In genomic region chr5:68289576-68289975, GRCh38 we compare ENCODE assay signal across 10 cellular contexts.
DNase-seq lines count a peak whose midpoint lies in the region; ATAC-seq lines count a peak whose summit lies in the region.
"Had no signal": no experiment of that assay in that cellular context is flagged by ENCODE, and none has a peak within 500 bp of the region (broad histone marks: within the 10 kb centered on the region; RNA-seq: fewer than 3 reads in every experiment).

No MANE protein-coding gene starts in this region.

- no peaks in the 10 kb centered on the region for H3K9me3 Mint-ChIP-seq in activated naive CD8-positive, alpha-beta T cell treated with anti-CD3 and anti-CD28 coated beads for 36 hours
- H3K9me3 Mint-ChIP-seq in stimulated activated effector memory CD8-positive, alpha-beta T cell treated with anti-CD3 and anti-CD28 coated beads, Interleukin-12 subunit alpha, Interleukin-12 subunit beta, amount 100 ng/mL, for 72 hours: no peaks in the 10 kb centered on the region
- H3K9me3 Mint-ChIP-seq: H9 had no signal

- peaks cover 69% of the 10 kb centered on the region for H3K4me1 Mint-ChIP-seq in activated naive CD8-positive, alpha-beta T cell treated with anti-CD3 and anti-CD28 coated beads for 36 hours
- H3K4me1 Mint-ChIP-seq in stimulated activated effector memory CD8-positive, alpha-beta T cell treated with anti-CD3 and anti-CD28 coated beads, Interleukin-12 subunit alpha, Interleukin-12 subunit beta, amount 100 ng/mL, for 72 hours: peaks cover 74% of the 10 kb centered on the region

- H3K4me3 Mint-ChIP-seq in activated naive CD8-positive, alpha-beta T cell treated with anti-CD3 and anti-CD28 coated beads for 36 hours: peak overlapping the region; percentile 29
- H3K4me3 Mint-ChIP-seq in stimulated activated effector memory CD8-positive, alpha-beta T cell treated with anti-CD3 and anti-CD28 coated beads, Interleukin-12 subunit alpha, Interleukin-12 subunit beta, amount 100 ng/mL, for 72 hours: peak overlapping the region; percentile 85

- DNase-seq in NCI-H1694 treated with DMSO at 0.1 percent for 48 hours (lab: John Stamatoyannopoulos, UW) (peak; percentile 1), NCI-H1694 (lab: John Stamatoyannopoulos, UW) (no peak), SJCRH30 (no peak), NCI-H69 (lab: John Stamatoyannopoulos, UW) (no peak)
- no peak for DNase-seq in activated naive CD8-positive, alpha-beta T cell treated with anti-CD3 and anti-CD28 coated beads for 36 hours
- DNase-seq in stimulated activated effector memory CD8-positive, alpha-beta T cell treated with anti-CD3 and anti-CD28 coated beads, Interleukin-12 subunit alpha, Interleukin-12 subunit beta, amount 100 ng/mL, for 72 hours (ENCODE audit: low spot score in 2 of 2): no peak
- DNase-seq: H9, NCI-H2171 treated with DMSO at 0.1 percent for 48 hours had no signal

- no peaks in the 10 kb centered on the region for H3K9me3 ChIP-seq in SJCRH30 (replicated peaks)

- H3K27ac Mint-ChIP-seq in activated naive CD8-positive, alpha-beta T cell treated with anti-CD3 and anti-CD28 coated beads for 36 hours: peak overlapping the region; percentile 13
- no peak overlapping the region for H3K27ac Mint-ChIP-seq in stimulated activated effector memory CD8-positive, alpha-beta T cell treated with anti-CD3 and anti-CD28 coated beads, Interleukin-12 subunit alpha, Interleukin-12 subunit beta, amount 100 ng/mL, for 72 hours

- no peak for ATAC-seq in stimulated activated effector memory CD8-positive, alpha-beta T cell treated with anti-CD3 and anti-CD28 coated beads, Interleukin-12 subunit alpha, Interleukin-12 subunit beta, amount 100 ng/mL, for 72 hours
- no peak for ATAC-seq in HG03108 (IDR thresholded peaks at IDR 0.05; ENCODE audit: unreplicated experiment)

- H3K36me3 Mint-ChIP-seq in activated naive CD8-positive, alpha-beta T cell treated with anti-CD3 and anti-CD28 coated beads for 36 hours: peaks cover 26% of the 10 kb centered on the region
- peaks cover 49% of the 10 kb centered on the region for H3K36me3 Mint-ChIP-seq in stimulated activated effector memory CD8-positive, alpha-beta T cell treated with anti-CD3 and anti-CD28 coated beads, Interleukin-12 subunit alpha, Interleukin-12 subunit beta, amount 100 ng/mL, for 72 hours

- peaks cover 4% of the 10 kb centered on the region for H3K36me3 ChIP-seq in SJCRH30

- H3K4me1 ChIP-seq in SJCRH30: peaks cover 11% of the 10 kb centered on the region; the same call in 1 of the 2 replicates

- H3K27ac ChIP-seq in layer of hippocampus (ENCODE audit: low read depth, low read length) (peak overlapping the region; percentile 87), SJCRH30 (no peak overlapping the region)

- no peaks in the 10 kb centered on the region for H3K27me3 Mint-ChIP-seq in activated naive CD8-positive, alpha-beta T cell treated with anti-CD3 and anti-CD28 coated beads for 36 hours

- H3K4me3 ChIP-seq in SJCRH30: no peak overlapping the region

- no peaks in the 10 kb centered on the region for H3K27me3 ChIP-seq in layer of hippocampus (ENCODE audit: control insufficient read depth, insufficient read depth, low read length)
- H3K27me3 ChIP-seq in SJCRH30: no peaks in the 10 kb centered on the region
